In the genomic region with DNA sequence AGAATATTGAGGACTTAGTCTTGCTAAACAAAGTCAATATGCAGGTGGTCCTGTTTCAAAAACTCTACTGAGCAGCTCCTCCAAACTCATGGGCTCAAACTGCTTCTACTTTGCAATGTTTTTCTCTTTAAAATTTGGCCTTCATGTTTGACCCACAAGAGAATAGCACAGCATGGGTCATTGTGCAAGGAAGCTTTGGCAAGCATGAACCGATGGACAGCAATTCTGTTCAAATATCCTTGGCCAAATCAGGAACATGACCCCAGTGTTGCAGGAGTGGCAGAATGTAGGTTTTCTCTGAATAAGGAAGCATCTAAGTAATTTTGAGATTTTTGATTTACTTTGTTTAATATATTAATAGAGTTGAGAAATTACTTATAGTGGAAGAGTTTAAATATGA, we compare ENCODE assay signal across 33 cellular contexts.
"Had no signal": no experiment of that assay in that cellular context is flagged by ENCODE, and none has a peak within 500 bp of the region (broad histone marks: within the 10 kb centered on the region; RNA-seq: fewer than 3 reads in every experiment).

No MANE protein-coding gene starts in this region.

- H3K27ac Mint-ChIP-seq: activated B cell treated with CpG ODN at 0.5 μM for 24 hours; activated CD4-positive, alpha-beta memory T cell treated with anti-CD3 and anti-CD28 coated beads, Interleukin-2, amount 10 ng/mL, durations not matched to agents 7 days and 5 days; activated CD4-positive, alpha-beta T cell treated with anti-CD3 and anti-CD28 coated beads, Interleukin-2, amount 10 ng/mL, durations not matched to agents 24 days and 14 days; activated CD8-positive, alpha-beta memory T cell treated with anti-CD3 and anti-CD28 coated beads, Interleukin-2, amount 10 ng/mL, durations not matched to agents 7 days and 5 days; activated CD8-positive, alpha-beta T cell treated with anti-CD3 and anti-CD28 coated beads, Interleukin-2, amount 10 ng/mL, durations not matched to agents 7 days and 5 days; activated naive CD4-positive, alpha-beta T cell treated with anti-CD3 and anti-CD28 coated beads, Interleukin-2, amount 10 ng/mL, durations not matched to agents 7 days and 5 days; activated naive CD4-positive, alpha-beta T cell treated with anti-CD3 and anti-CD28 coated beads, Interleukin-2, amount 50 U/mL, for 24 hours; activated naive CD8-positive, alpha-beta T cell; activated naive CD8-positive, alpha-beta T cell treated with anti-CD3 and anti-CD28 coated beads, Interleukin-2, amount 10 ng/mL, durations not matched to agents 7 days and 5 days; activated naive CD8-positive, alpha-beta T cell treated with anti-CD3 and anti-CD28 coated beads, Interleukin-2, amount 50 U/mL, for 24 hours; activated T-cell treated with anti-CD3 and anti-CD28 coated beads, Interleukin-2, amount 50 U/mL, for 24 hours; activated T-helper 2 cell treated with anti-CD3 and anti-CD28 coated beads, Interferon-gamma antibody, Interleukin-2, Interleukin-4, amounts not matched to agents 10 μg/mL and 5 μg/mL and 100 μg/mL, durations not matched to agents 14 hours and 24 hours and 36 hours; T-helper 1 cell treated with Interleukin-12 subunit alpha and Interleukin-12 subunit beta and Interleukin-4 antibody, amounts not matched to agents 30 μg/mL and 1 μg/mL, for 36 hours; T-helper 2 cell treated with Interferon-gamma antibody and Interleukin-4, amounts not matched to agents 5 μg/mL and 100 μg/mL, for 36 hours had no signal

- H3K36me3 ChIP-seq: brain microvascular endothelial cell, breast epithelium had no signal

- H3K4me3 ChIP-seq: body of pancreas, breast epithelium had no signal

- H3K27ac ChIP-seq: body of pancreas, brain microvascular endothelial cell, breast epithelium, VCaP had no signal

- H3K9me3 ChIP-seq: body of pancreas, breast epithelium had no signal

- H3K27me3 Mint-ChIP-seq: activated B cell treated with CpG ODN at 0.5 μM for 24 hours; activated CD4-positive, alpha-beta memory T cell treated with anti-CD3 and anti-CD28 coated beads, Interleukin-2, amount 10 ng/mL, durations not matched to agents 7 days and 5 days; activated CD4-positive, alpha-beta T cell treated with anti-CD3 and anti-CD28 coated beads, Interleukin-2, amount 10 ng/mL, durations not matched to agents 24 days and 14 days; activated CD8-positive, alpha-beta memory T cell treated with anti-CD3 and anti-CD28 coated beads, Interleukin-2, amount 10 ng/mL, durations not matched to agents 7 days and 5 days; activated naive CD4-positive, alpha-beta T cell treated with anti-CD3 and anti-CD28 coated beads, Interleukin-2, amount 10 ng/mL, durations not matched to agents 7 days and 5 days; activated naive CD4-positive, alpha-beta T cell treated with anti-CD3 and anti-CD28 coated beads, Interleukin-2, amount 50 U/mL, for 24 hours; activated naive CD8-positive, alpha-beta T cell; activated naive CD8-positive, alpha-beta T cell treated with anti-CD3 and anti-CD28 coated beads, Interleukin-2, amount 10 ng/mL, durations not matched to agents 7 days and 5 days; activated naive CD8-positive, alpha-beta T cell treated with anti-CD3 and anti-CD28 coated beads, Interleukin-2, amount 50 U/mL, for 24 hours; activated T-cell treated with anti-CD3 and anti-CD28 coated beads, Interleukin-2, amount 50 U/mL, for 24 hours had no signal

- H3K36me3 Mint-ChIP-seq: activated CD8-positive, alpha-beta memory T cell treated with anti-CD3 and anti-CD28 coated beads, Interleukin-2, amount 10 ng/mL, durations not matched to agents 7 days and 5 days; activated naive CD4-positive, alpha-beta T cell treated with anti-CD3 and anti-CD28 coated beads, Interleukin-2, amount 10 ng/mL, durations not matched to agents 7 days and 5 days; activated naive CD4-positive, alpha-beta T cell treated with anti-CD3 and anti-CD28 coated beads, Interleukin-2, amount 50 U/mL, for 24 hours; activated naive CD8-positive, alpha-beta T cell; activated naive CD8-positive, alpha-beta T cell treated with anti-CD3 and anti-CD28 coated beads, Interleukin-2, amount 10 ng/mL, durations not matched to agents 7 days and 5 days had no signal

- H3K27me3 ChIP-seq: body of pancreas, brain microvascular endothelial cell, breast epithelium had no signal

- H3K9me3 Mint-ChIP-seq: activated CD4-positive, alpha-beta T cell treated with anti-CD3 and anti-CD28 coated beads, Interleukin-2, amount 10 ng/mL, durations not matched to agents 24 days and 14 days; activated naive CD4-positive, alpha-beta T cell treated with anti-CD3 and anti-CD28 coated beads, Interleukin-2, amount 10 ng/mL, durations not matched to agents 7 days and 5 days; activated naive CD4-positive, alpha-beta T cell treated with anti-CD3 and anti-CD28 coated beads, Interleukin-2, amount 50 U/mL, for 24 hours; activated naive CD8-positive, alpha-beta T cell treated with anti-CD3 and anti-CD28 coated beads, Interleukin-2, amount 10 ng/mL, durations not matched to agents 7 days and 5 days; activated T-helper 2 cell treated with anti-CD3 and anti-CD28 coated beads, Interferon-gamma antibody, Interleukin-2, Interleukin-4, amounts not matched to agents 10 μg/mL and 5 μg/mL and 100 μg/mL, durations not matched to agents 14 hours and 24 hours and 36 hours; T-helper 1 cell treated with Interleukin-12 subunit alpha and Interleukin-12 subunit beta and Interleukin-4 antibody, amounts not matched to agents 30 μg/mL and 1 μg/mL, for 36 hours; T-helper 2 cell treated with Interferon-gamma antibody and Interleukin-4, amounts not matched to agents 5 μg/mL and 100 μg/mL, for 36 hours had no signal

- H3K4me1 Mint-ChIP-seq: activated B cell treated with CpG ODN at 0.5 μM for 24 hours; activated CD4-positive, alpha-beta memory T cell treated with anti-CD3 and anti-CD28 coated beads, Interleukin-2, amount 10 ng/mL, durations not matched to agents 7 days and 5 days; activated CD4-positive, alpha-beta T cell treated with anti-CD3 and anti-CD28 coated beads, Interleukin-2, amount 10 ng/mL, durations not matched to agents 24 days and 14 days; activated CD8-positive, alpha-beta memory T cell treated with anti-CD3 and anti-CD28 coated beads, Interleukin-2, amount 10 ng/mL, durations not matched to agents 7 days and 5 days; activated naive CD4-positive, alpha-beta T cell treated with anti-CD3 and anti-CD28 coated beads, Interleukin-2, amount 10 ng/mL, durations not matched to agents 7 days and 5 days; activated naive CD4-positive, alpha-beta T cell treated with anti-CD3 and anti-CD28 coated beads, Interleukin-2, amount 50 U/mL, for 24 hours; activated naive CD8-positive, alpha-beta T cell treated with anti-CD3 and anti-CD28 coated beads, Interleukin-2, amount 10 ng/mL, durations not matched to agents 7 days and 5 days; activated naive CD8-positive, alpha-beta T cell treated with anti-CD3 and anti-CD28 coated beads, Interleukin-2, amount 50 U/mL, for 24 hours had no signal

- DNase-seq: activated B cell treated with CpG ODN at 0.5 μM for 24 hours; activated CD4-positive, alpha-beta memory T cell treated with anti-CD3 and anti-CD28 coated beads, Interleukin-2, amount 10 ng/mL, durations not matched to agents 7 days and 5 days; activated CD4-positive, alpha-beta T cell treated with anti-CD3 and anti-CD28 coated beads for 4 hours; activated CD4-positive, alpha-beta T cell treated with anti-CD3 and anti-CD28 coated beads, Interleukin-2, amount 10 ng/mL, durations not matched to agents 24 days and 14 days; activated CD4-positive, alpha-beta T cell treated with anti-CD3 and anti-CD28 coated beads, Interleukin-2, amount 50 U/mL, for 48 hours; activated CD4-positive, CD25-positive, alpha-beta regulatory T cell treated with anti-CD3 and anti-CD28 coated beads, Interleukin-2, amount 50 U/mL, for 72 hours; activated CD8-positive, alpha-beta memory T cell treated with anti-CD3 and anti-CD28 coated beads for 24 hours; activated CD8-positive, alpha-beta memory T cell treated with anti-CD3 and anti-CD28 coated beads, Interleukin-2, amount 10 ng/mL, durations not matched to agents 7 days and 5 days; activated CD8-positive, alpha-beta memory T cell treated with anti-CD3 and anti-CD28 coated beads, Interleukin-2, amount 50 U/mL, for 48 hours; activated CD8-positive, alpha-beta T cell treated with anti-CD3 and anti-CD28 coated beads, Interleukin-2, amount 10 ng/mL, durations not matched to agents 7 days and 5 days; activated effector memory CD4-positive, alpha-beta T cell treated with Interleukin-2 at 50 U/mL for 16 hours; activated gamma-delta T cell; activated naive CD4-positive, alpha-beta T cell treated with anti-CD3 and anti-CD28 coated beads, Interleukin-2, amount 10 ng/mL, durations not matched to agents 7 days and 5 days; activated naive CD4-positive, alpha-beta T cell treated with Interleukin-2 at 50 U/mL for 16 hours; activated naive CD8-positive, alpha-beta T cell treated with anti-CD3 and anti-CD28 coated beads, Interleukin-2, amount 10 ng/mL, durations not matched to agents 7 days and 5 days; activated naive CD8-positive, alpha-beta T cell treated with anti-CD3 and anti-CD28 coated beads, Interleukin-2, amount 50 U/mL, for 24 hours; activated T-cell treated with anti-CD3 and anti-CD28 coated beads, Interleukin-2, amount 50 U/mL, for 24 hours; activated T-cell treated with anti-CD3 and anti-CD28 coated beads, Interleukin-2, amount 50 U/mL, for 48 hours; amygdala; anterior cingulate cortex; body of pancreas; brain microvascular endothelial cell; central memory CD4-positive, alpha-beta T cell; T-helper 1 cell; T-helper 2 cell; T-helper 9 cell had no signal

- H3K4me1 ChIP-seq: body of pancreas, breast epithelium had no signal

- ATAC-seq: activated CD8-positive, alpha-beta memory T cell treated with anti-CD3 and anti-CD28 coated beads, Interleukin-2, amount 10 ng/mL, durations not matched to agents 7 days and 5 days; activated CD8-positive, alpha-beta T cell treated with anti-CD3 and anti-CD28 coated beads, Interleukin-2, amount 10 ng/mL, durations not matched to agents 7 days and 5 days; activated naive CD8-positive, alpha-beta T cell treated with anti-CD3 and anti-CD28 coated beads, Interleukin-2, amount 50 U/mL, for 24 hours; body of pancreas had no signal

- H3K4me3 Mint-ChIP-seq: activated B cell treated with CpG ODN at 0.5 μM for 24 hours; activated CD4-positive, alpha-beta memory T cell treated with anti-CD3 and anti-CD28 coated beads, Interleukin-2, amount 10 ng/mL, durations not matched to agents 7 days and 5 days; activated CD4-positive, alpha-beta T cell treated with anti-CD3 and anti-CD28 coated beads, Interleukin-2, amount 10 ng/mL, durations not matched to agents 24 days and 14 days; activated CD8-positive, alpha-beta memory T cell treated with anti-CD3 and anti-CD28 coated beads, Interleukin-2, amount 10 ng/mL, durations not matched to agents 7 days and 5 days; activated CD8-positive, alpha-beta T cell treated with anti-CD3 and anti-CD28 coated beads, Interleukin-2, amount 10 ng/mL, durations not matched to agents 7 days and 5 days; activated naive CD4-positive, alpha-beta T cell treated with anti-CD3 and anti-CD28 coated beads, Interleukin-2, amount 10 ng/mL, durations not matched to agents 7 days and 5 days; activated naive CD4-positive, alpha-beta T cell treated with anti-CD3 and anti-CD28 coated beads, Interleukin-2, amount 50 U/mL, for 24 hours; activated naive CD8-positive, alpha-beta T cell; activated naive CD8-positive, alpha-beta T cell treated with anti-CD3 and anti-CD28 coated beads, Interleukin-2, amount 10 ng/mL, durations not matched to agents 7 days and 5 days; activated naive CD8-positive, alpha-beta T cell treated with anti-CD3 and anti-CD28 coated beads, Interleukin-2, amount 50 U/mL, for 24 hours; activated T-cell treated with anti-CD3 and anti-CD28 coated beads, Interleukin-2, amount 50 U/mL, for 24 hours; T-helper 1 cell treated with Interleukin-12 subunit alpha and Interleukin-12 subunit beta and Interleukin-4 antibody, amounts not matched to agents 30 μg/mL and 1 μg/mL, for 36 hours; T-helper 2 cell treated with Interferon-gamma antibody and Interleukin-4, amounts not matched to agents 5 μg/mL and 100 μg/mL, for 36 hours had no signal
